Comparison of ENCODE assay signal across 1 cellular context in the genomic region with DNA sequence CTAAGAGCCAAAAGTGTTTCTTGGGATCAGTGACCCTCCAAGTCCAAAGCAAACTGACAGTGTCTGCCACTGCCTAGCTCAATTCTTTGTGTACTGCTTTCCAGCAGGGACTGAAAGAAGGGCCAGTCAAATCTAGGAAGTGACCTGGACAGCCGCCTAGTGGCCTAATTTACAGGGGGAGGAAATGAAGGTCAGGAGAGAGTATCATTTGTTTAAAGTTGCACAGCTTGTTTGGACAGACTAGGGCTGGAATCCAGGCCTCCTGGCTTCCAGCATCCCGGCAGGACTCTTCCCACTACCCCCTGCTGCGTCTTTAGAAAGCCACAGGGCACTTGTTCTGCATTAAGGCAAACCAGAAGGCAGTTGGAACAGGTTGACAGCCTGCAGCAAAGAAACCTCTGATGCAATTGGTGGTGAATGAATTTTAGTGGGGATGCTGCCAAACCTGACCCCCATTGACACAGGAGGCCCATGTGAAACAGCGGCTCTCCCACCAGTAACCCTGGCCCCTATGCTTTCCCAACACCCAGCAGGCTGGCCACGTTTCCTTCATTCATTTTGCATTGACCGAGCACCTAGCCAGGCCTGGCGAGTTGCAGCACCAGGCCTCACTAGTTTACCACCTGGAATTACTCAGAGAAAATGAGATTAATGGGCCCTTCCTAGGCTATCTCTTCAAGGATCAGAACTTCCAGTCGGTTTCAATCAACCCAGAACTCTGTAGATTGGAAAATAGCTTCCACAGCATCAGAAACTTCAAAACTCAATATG.
TF ChIP-seq lines count a peak whose summit lies in the region.

No MANE protein-coding gene starts in this region.

TF ChIP-seq in HCT116, 20 proteins besides CTCF, POLR2A, EP300 and RAD21 (continued from another document):
- TF ChIP-seq, protein P1, sequence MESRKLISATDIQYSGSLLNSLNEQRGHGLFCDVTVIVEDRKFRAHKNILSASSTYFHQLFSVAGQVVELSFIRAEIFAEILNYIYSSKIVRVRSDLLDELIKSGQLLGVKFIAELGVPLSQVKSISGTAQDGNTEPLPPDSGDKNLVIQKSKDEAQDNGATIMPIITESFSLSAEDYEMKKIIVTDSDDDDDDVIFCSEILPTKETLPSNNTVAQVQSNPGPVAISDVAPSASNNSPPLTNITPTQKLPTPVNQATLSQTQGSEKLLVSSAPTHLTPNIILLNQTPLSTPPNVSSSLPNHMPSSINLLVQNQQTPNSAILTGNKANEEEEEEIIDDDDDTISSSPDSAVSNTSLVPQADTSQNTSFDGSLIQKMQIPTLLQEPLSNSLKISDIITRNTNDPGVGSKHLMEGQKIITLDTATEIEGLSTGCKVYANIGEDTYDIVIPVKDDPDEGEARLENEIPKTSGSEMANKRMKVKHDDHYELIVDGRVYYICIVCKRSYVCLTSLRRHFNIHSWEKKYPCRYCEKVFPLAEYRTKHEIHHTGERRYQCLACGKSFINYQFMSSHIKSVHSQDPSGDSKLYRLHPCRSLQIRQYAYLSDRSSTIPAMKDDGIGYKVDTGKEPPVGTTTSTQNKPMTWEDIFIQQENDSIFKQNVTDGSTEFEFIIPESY (IDR thresholded peaks at IDR 0.05; ENCODE audit: extremely low read depth, insufficient replicate concordance, low read length) = no peak
- TF ChIP-seq, protein P2, sequence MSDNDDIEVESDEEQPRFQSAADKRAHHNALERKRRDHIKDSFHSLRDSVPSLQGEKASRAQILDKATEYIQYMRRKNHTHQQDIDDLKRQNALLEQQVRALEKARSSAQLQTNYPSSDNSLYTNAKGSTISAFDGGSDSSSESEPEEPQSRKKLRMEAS (IDR thresholded peaks at IDR 0.05) = no peak
- TF ChIP-seq ZNF274 (IDR thresholded peaks at IDR 0.05; ENCODE audit: low read depth, low read length) = no peak
